Comparison of ENCODE assay signal across 1 cellular context in genomic region chr4:57064811-57065711, GRCh38.
TF ChIP-seq lines count a peak whose summit lies in the region.

No MANE protein-coding gene starts in this region.

TF ChIP-seq in GM23338, 12 proteins besides CTCF, POLR2A, EP300 and RAD21:
- no peak for TF ChIP-seq EZH2 (IDR thresholded peaks at IDR 0.05; ENCODE audit: low read depth, unreplicated experiment)
- TF ChIP-seq, protein P1, sequence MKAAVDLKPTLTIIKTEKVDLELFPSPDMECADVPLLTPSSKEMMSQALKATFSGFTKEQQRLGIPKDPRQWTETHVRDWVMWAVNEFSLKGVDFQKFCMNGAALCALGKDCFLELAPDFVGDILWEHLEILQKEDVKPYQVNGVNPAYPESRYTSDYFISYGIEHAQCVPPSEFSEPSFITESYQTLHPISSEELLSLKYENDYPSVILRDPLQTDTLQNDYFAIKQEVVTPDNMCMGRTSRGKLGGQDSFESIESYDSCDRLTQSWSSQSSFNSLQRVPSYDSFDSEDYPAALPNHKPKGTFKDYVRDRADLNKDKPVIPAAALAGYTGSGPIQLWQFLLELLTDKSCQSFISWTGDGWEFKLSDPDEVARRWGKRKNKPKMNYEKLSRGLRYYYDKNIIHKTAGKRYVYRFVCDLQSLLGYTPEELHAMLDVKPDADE (IDR thresholded peaks at IDR 0.05) = no peak
- TF ChIP-seq STAT1 (IDR thresholded peaks at IDR 0.05; ENCODE audit: unreplicated experiment) = no peak
- no peak for TF ChIP-seq NANOG (IDR thresholded peaks at IDR 0.05; ENCODE audit: borderline replicate concordance)
- no peak for TF ChIP-seq JUNB (IDR thresholded peaks at IDR 0.05; ENCODE audit: unreplicated experiment)
- no peak for TF ChIP-seq ZNF331 (CRISPR knock-in tag; IDR thresholded peaks at IDR 0.05; ENCODE audit: low read depth)
- no peak for TF ChIP-seq EZH2phosphoT487 (IDR thresholded peaks at IDR 0.05; ENCODE audit: unreplicated experiment)
- TF ChIP-seq POLR2AphosphoS5 (IDR thresholded peaks at IDR 0.05; ENCODE audit: low read depth) = no peak
- no peak for TF ChIP-seq ZNF114 (CRISPR knock-in tag; IDR thresholded peaks at IDR 0.05)
- TF ChIP-seq, protein P2, sequence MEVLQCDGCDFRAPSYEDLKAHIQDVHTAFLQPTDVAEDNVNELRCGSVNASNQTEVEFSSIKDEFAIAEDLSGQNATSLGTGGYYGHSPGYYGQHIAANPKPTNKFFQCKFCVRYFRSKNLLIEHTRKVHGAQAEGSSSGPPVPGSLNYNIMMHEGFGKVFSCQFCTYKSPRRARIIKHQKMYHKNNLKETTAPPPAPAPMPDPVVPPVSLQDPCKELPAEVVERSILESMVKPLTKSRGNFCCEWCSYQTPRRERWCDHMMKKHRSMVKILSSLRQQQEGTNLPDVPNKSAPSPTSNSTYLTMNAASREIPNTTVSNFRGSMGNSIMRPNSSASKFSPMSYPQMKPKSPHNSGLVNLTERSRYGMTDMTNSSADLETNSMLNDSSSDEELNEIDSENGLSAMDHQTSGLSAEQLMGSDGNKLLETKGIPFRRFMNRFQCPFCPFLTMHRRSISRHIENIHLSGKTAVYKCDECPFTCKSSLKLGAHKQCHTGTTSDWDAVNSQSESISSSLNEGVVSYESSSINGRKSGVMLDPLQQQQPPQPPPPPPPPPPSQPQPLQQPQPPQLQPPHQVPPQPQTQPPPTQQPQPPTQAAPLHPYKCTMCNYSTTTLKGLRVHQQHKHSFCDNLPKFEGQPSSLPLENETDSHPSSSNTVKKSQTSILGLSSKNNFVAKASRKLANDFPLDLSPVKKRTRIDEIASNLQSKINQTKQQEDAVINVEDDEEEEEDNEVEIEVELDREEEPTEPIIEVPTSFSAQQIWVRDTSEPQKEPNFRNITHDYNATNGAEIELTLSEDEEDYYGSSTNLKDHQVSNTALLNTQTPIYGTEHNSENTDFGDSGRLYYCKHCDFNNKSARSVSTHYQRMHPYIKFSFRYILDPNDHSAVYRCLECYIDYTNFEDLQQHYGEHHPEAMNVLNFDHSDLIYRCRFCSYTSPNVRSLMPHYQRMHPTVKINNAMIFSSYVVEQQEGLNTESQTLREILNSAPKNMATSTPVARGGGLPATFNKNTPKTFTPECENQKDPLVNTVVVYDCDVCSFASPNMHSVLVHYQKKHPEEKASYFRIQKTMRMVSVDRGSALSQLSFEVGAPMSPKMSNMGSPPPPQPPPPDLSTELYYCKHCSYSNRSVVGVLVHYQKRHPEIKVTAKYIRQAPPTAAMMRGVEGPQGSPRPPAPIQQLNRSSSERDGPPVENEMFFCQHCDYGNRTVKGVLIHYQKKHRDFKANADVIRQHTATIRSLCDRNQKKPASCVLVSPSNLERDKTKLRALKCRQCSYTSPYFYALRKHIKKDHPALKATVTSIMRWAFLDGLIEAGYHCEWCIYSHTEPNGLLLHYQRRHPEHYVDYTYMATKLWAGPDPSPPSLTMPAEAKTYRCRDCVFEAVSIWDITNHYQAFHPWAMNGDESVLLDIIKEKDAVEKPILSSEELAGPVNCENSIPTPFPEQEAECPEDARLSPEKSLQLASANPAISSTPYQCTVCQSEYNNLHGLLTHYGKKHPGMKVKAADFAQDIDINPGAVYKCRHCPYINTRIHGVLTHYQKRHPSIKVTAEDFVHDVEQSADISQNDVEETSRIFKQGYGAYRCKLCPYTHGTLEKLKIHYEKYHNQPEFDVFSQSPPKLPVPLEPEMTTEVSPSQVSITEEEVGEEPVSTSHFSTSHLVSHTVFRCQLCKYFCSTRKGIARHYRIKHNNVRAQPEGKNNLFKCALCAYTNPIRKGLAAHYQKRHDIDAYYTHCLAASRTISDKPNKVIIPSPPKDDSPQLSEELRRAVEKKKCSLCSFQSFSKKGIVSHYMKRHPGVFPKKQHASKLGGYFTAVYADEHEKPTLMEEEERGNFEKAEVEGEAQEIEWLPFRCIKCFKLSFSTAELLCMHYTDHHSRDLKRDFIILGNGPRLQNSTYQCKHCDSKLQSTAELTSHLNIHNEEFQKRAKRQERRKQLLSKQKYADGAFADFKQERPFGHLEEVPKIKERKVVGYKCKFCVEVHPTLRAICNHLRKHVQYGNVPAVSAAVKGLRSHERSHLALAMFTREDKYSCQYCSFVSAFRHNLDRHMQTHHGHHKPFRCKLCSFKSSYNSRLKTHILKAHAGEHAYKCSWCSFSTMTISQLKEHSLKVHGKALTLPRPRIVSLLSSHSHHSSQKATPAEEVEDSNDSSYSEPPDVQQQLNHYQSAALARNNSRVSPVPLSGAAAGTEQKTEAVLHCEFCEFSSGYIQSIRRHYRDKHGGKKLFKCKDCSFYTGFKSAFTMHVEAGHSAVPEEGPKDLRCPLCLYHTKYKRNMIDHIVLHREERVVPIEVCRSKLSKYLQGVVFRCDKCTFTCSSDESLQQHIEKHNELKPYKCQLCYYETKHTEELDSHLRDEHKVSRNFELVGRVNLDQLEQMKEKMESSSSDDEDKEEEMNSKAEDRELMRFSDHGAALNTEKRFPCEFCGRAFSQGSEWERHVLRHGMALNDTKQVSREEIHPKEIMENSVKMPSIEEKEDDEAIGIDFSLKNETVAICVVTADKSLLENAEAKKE (CRISPR knock-in tag; IDR thresholded peaks at IDR 0.05) = no peak
- TF ChIP-seq REST (IDR thresholded peaks at IDR 0.05; ENCODE audit: unreplicated experiment) = no peak
- no peak for TF ChIP-seq CREB1 (CRISPR knock-in tag; IDR thresholded peaks at IDR 0.05; ENCODE audit: low read depth)
